2 cellular contexts compared by ENCODE assay signal in the genomic region with DNA sequence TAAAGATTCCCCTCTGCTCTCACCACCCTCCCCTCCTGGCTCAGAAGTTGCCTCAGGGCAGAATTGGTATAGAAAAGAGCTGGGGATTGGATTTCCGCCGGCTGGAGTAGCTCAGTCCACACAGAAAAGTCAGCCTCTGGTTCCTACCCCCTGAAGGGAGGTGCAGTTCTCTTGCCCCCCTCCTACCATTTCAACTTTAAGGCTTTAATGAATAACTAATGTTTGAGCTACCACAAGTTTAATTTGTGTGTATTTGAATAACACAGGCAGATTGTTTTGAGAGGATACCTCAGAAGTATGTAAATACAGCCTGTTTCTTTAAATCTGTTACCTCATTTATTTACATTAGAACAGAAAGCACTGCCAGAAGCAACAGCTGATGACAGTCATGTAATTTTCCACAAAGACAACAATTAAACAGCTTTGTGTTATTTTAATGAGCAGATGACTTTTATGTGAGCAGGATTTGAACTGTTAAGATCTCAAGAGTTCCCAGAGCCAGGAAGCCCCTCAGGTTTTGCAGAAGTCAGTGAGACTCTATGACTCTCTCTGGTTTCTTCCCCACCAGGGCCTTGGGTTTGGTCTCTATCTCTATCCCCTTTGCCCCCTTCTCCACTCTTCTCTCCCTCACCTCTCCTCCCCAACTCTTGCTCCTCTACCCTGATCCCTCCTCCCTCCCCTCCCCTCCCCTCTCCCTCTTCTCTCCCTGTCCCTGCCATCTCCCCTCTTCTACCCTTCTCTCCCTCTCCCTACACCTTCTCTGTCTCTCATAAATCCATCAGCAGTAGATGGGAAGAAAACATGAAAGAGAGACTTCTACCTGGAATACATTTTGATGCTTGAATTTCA.
TF ChIP-seq lines count a peak whose summit lies in the region.

No MANE protein-coding gene starts in this region.

TF ChIP-seq in K562, 482 proteins besides CTCF, POLR2A, EP300 and RAD21 (continued from another document and continues in another):
- TF ChIP-seq, protein P1, sequence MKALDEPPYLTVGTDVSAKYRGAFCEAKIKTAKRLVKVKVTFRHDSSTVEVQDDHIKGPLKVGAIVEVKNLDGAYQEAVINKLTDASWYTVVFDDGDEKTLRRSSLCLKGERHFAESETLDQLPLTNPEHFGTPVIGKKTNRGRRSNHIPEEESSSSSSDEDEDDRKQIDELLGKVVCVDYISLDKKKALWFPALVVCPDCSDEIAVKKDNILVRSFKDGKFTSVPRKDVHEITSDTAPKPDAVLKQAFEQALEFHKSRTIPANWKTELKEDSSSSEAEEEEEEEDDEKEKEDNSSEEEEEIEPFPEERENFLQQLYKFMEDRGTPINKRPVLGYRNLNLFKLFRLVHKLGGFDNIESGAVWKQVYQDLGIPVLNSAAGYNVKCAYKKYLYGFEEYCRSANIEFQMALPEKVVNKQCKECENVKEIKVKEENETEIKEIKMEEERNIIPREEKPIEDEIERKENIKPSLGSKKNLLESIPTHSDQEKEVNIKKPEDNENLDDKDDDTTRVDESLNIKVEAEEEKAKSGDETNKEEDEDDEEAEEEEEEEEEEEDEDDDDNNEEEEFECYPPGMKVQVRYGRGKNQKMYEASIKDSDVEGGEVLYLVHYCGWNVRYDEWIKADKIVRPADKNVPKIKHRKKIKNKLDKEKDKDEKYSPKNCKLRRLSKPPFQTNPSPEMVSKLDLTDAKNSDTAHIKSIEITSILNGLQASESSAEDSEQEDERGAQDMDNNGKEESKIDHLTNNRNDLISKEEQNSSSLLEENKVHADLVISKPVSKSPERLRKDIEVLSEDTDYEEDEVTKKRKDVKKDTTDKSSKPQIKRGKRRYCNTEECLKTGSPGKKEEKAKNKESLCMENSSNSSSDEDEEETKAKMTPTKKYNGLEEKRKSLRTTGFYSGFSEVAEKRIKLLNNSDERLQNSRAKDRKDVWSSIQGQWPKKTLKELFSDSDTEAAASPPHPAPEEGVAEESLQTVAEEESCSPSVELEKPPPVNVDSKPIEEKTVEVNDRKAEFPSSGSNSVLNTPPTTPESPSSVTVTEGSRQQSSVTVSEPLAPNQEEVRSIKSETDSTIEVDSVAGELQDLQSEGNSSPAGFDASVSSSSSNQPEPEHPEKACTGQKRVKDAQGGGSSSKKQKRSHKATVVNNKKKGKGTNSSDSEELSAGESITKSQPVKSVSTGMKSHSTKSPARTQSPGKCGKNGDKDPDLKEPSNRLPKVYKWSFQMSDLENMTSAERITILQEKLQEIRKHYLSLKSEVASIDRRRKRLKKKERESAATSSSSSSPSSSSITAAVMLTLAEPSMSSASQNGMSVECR (CRISPR knock-in tag; IDR thresholded peaks at IDR 0.05): no peak
- TF ChIP-seq LARP7 (IDR thresholded peaks at IDR 0.05) (no peak), SLC30A9 (CRISPR knock-in tag; IDR thresholded peaks at IDR 0.05) (no peak), NCOA4 (IDR thresholded peaks at IDR 0.05; ENCODE audit: partially characterized antibody) (no peak), ZSCAN32 (CRISPR knock-in tag; IDR thresholded peaks at IDR 0.05) (no peak), PYGO2 (tag; IDR thresholded peaks at IDR 0.05) (no peak), ZNF239 (CRISPR knock-in tag; IDR thresholded peaks at IDR 0.05) (no peak), RUNX1 (IDR thresholded peaks at IDR 0.05; ENCODE audit: low read depth) (no peak), CGGBP1 (CRISPR knock-in tag; IDR thresholded peaks at IDR 0.05) (no peak), MLLT1 (IDR thresholded peaks at IDR 0.05) (0 out of 4 replicates have a peak, but pooled peaks of 1 of the 2 experiments have one; percentile 27), YY1 (IDR thresholded peaks at IDR 0.05; ENCODE audit: borderline replicate concordance in 1 of 3, control insufficient read depth in 1 of 3, extremely low read depth in 1 of 3, insufficient read depth in 3 of 3, insufficient read length in 1 of 3, insufficient replicate concordance in 2 of 3, low read depth in 1 of 3, low read length in 2 of 3) (no peak), ETV1 (tag; conservative IDR thresholded peaks at IDR 0.05; ENCODE audit: low read depth) (no peak), DMBX1 (CRISPR knock-in tag; IDR thresholded peaks at IDR 0.05; ENCODE audit: borderline replicate concordance) (no peak; the same call in 1 of the 2 replicates), NELFE (IDR thresholded peaks at IDR 0.05; ENCODE audit: insufficient read depth, insufficient read length) (no peak), KDM4B (IDR thresholded peaks at IDR 0.05; ENCODE audit: borderline replicate concordance in 2 of 2, low read depth in 1 of 2) (no peak)
- TF ChIP-seq, protein P2, sequence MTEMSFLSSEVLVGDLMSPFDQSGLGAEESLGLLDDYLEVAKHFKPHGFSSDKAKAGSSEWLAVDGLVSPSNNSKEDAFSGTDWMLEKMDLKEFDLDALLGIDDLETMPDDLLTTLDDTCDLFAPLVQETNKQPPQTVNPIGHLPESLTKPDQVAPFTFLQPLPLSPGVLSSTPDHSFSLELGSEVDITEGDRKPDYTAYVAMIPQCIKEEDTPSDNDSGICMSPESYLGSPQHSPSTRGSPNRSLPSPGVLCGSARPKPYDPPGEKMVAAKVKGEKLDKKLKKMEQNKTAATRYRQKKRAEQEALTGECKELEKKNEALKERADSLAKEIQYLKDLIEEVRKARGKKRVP (CRISPR knock-in tag; IDR thresholded peaks at IDR 0.05): no peak; the same call in 1 of the 2 replicates

TF ChIP-seq in HepG2, 621 proteins besides CTCF, POLR2A, EP300 and RAD21 (continued from another document and continues in another):
- TF ChIP-seq MTF1 (CRISPR knock-in tag; IDR thresholded peaks at IDR 0.05) (no peak), ZFX (CRISPR knock-in tag; IDR thresholded peaks at IDR 0.05; ENCODE audit: low read depth) (no peak), ZNF232 (CRISPR knock-in tag; IDR thresholded peaks at IDR 0.05; ENCODE audit: borderline replicate concordance) (no peak), ZNF234 (CRISPR knock-in tag; conservative IDR thresholded peaks at IDR 0.05) (no peak), ZNF251 (CRISPR knock-in tag; IDR thresholded peaks at IDR 0.05) (no peak), KMT2A (CRISPR knock-in tag; IDR thresholded peaks at IDR 0.05) (no peak), ZNF263 (CRISPR knock-in tag; IDR thresholded peaks at IDR 0.05) (peak; percentile 63; the same call in 1 of the 2 replicates), RORA (CRISPR knock-in tag; IDR thresholded peaks at IDR 0.05) (no peak), ETV5 (CRISPR knock-in tag; IDR thresholded peaks at IDR 0.05; ENCODE audit: borderline replicate concordance) (no peak), MED13 (CRISPR knock-in tag; IDR thresholded peaks at IDR 0.05) (no peak), HES4 (CRISPR knock-in tag; IDR thresholded peaks at IDR 0.05; ENCODE audit: borderline replicate concordance) (no peak), ZNF577 (CRISPR knock-in tag; IDR thresholded peaks at IDR 0.05; ENCODE audit: borderline replicate concordance, low read depth) (no peak), TBX2 (CRISPR knock-in tag; IDR thresholded peaks at IDR 0.05; ENCODE audit: borderline replicate concordance) (peak; percentile 61; the same call in 1 of the 2 replicates), ZNF772 (CRISPR knock-in tag; IDR thresholded peaks at IDR 0.05) (no peak), ZBTB14 (CRISPR knock-in tag; IDR thresholded peaks at IDR 0.05) (no peak), CSRNP1 (CRISPR knock-in tag; IDR thresholded peaks at IDR 0.05) (no peak), ZNF644 (CRISPR knock-in tag; IDR thresholded peaks at IDR 0.05; ENCODE audit: low read depth) (no peak), SNAPC2 (CRISPR knock-in tag; IDR thresholded peaks at IDR 0.05) (peak; percentile 55; the same call in 1 of the 2 replicates), ZBTB40 (IDR thresholded peaks at IDR 0.05) (no peak), ZBTB40 (CRISPR knock-in tag; IDR thresholded peaks at IDR 0.05) (no peak), ZNF501 (CRISPR knock-in tag; IDR thresholded peaks at IDR 0.05) (no peak), ZSCAN9 (CRISPR knock-in tag; IDR thresholded peaks at IDR 0.05; ENCODE audit: borderline replicate concordance) (no peak), ZC3H13 (CRISPR knock-in tag; IDR thresholded peaks at IDR 0.05) (no peak)
- TF ChIP-seq, protein P3, sequence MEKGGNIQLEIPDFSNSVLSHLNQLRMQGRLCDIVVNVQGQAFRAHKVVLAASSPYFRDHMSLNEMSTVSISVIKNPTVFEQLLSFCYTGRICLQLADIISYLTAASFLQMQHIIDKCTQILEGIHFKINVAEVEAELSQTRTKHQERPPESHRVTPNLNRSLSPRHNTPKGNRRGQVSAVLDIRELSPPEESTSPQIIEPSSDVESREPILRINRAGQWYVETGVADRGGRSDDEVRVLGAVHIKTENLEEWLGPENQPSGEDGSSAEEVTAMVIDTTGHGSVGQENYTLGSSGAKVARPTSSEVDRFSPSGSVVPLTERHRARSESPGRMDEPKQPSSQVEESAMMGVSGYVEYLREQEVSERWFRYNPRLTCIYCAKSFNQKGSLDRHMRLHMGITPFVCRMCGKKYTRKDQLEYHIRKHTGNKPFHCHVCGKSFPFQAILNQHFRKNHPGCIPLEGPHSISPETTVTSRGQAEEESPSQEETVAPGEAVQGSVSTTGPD (CRISPR knock-in tag; IDR thresholded peaks at IDR 0.05): no peak
